8 cellular contexts compared by ENCODE assay signal in genomic region chr2:30072250-30072842, GRCh38.
DNase-seq lines count a peak whose midpoint lies in the region; ATAC-seq, FAIRE-seq and TF ChIP-seq lines count a peak whose summit lies in the region.

No MANE protein-coding gene starts in this region.

- no TSS peak for BruUV-seq in HepG2 (replicated peaks; lab: Mats Ljungman, UMichigan)

- no peak overlapping the region for H3K4me3 ChIP-seq in choroid plexus epithelial cell (ENCODE audit: low read depth, low read length)
- no peak overlapping the region for H3K4me3 ChIP-seq in HepG2 (replicated peaks in 1 of 3; ENCODE audit: insufficient read depth in 1 of 3, low read depth in 2 of 3, low read length in 3 of 3)

- POLR2A ChIA-PET in GM10248 (lab: Yijun Ruan, JAX), result no interaction called here
- POLR2A ChIA-PET in HepG2 (lab: Yijun Ruan, JAX), result no interaction called here

- CTCF ChIA-PET in GM10248 (lab: Yijun Ruan, JAX), result interaction anchor here (0.6 to 4.5 kb wide), 22 partner anchors 10 to 1117 kb away, joined by 3 to 71 read pairs (median 4); partner anchors contain the start of gene ALK
- CTCF ChIA-PET in HepG2 (lab: Yijun Ruan, JAX; ENCODE audit: low intra/inter-chr PET ratio, low total read pairs), result interaction anchor here (0.9 to 1.7 kb wide), 2 partner anchors 149 to 860 kb away, joined by 7 to 24 read pairs; no protein-coding TSS in a partner anchor

- no peak overlapping the region for H3K4me2 ChIP-seq in HepG2 (ENCODE audit: low read depth, low read length)

- no peak for TF ChIP-seq EP300 in HepG2 (IDR thresholded peaks at IDR 0.05; ENCODE audit: low read depth in 2 of 2, low read length in 2 of 2)
- TF ChIP-seq EP300 in HepG2 (CRISPR knock-in tag; IDR thresholded peaks at IDR 0.05; ENCODE audit: borderline replicate concordance), result no peak

- no peak overlapping the region for H3K9ac ChIP-seq in HepG2 (ENCODE audit: insufficient read depth, low read depth, low read length)

- no peak; the same call in 1 of the 2 replicates for TF ChIP-seq RAD21 in HepG2 (CRISPR knock-in tag; IDR thresholded peaks at IDR 0.05)

- peak; percentile 74 for TF ChIP-seq CTCF in GM10248 (IDR thresholded peaks at IDR 0.05; ENCODE audit: control extremely low read depth, extremely low read depth, low read depth, missing control alignments)
- peak; percentile 90 for TF ChIP-seq CTCF in choroid plexus epithelial cell (conservative IDR thresholded peaks at IDR 0.05; ENCODE audit: low read depth, low read length)
- peak; percentile 91 for TF ChIP-seq CTCF in HepG2 (CRISPR knock-in tag; IDR thresholded peaks at IDR 0.05)

- H3K36me3 ChIP-seq in HepG2 (replicated peaks in 1 of 2; ENCODE audit: control insufficient read depth in 1 of 2, insufficient read depth in 2 of 2, low read length in 2 of 2), result no peaks in the 10 kb centered on the region

- no peak for TF ChIP-seq POLR2A in HepG2 (IDR thresholded peaks at IDR 0.05; ENCODE audit: insufficient read depth in 1 of 2, low read depth in 2 of 2, low read length in 2 of 2)

- in situ Hi-C loops in HepG2 (cut with HindIII; ENCODE audit: extremely low pct_ligation_motif_present, low pct_unique_long_range_greater_than_20kb), result loop anchor here (5.0 to 25.0 kb wide), 3 partner anchors 150 to 1110 kb away; partner anchors contain the start of gene ALK

- ATAC-seq in HG03342 (IDR thresholded peaks at IDR 0.05; ENCODE audit: unreplicated experiment) (peak; percentile 74), HepG2 (peak; percentile 99), HG02970 (IDR thresholded peaks at IDR 0.05; ENCODE audit: low FRiP score, unreplicated experiment) (no peak)

- H3K9me3 ChIP-seq in HepG2 (ENCODE audit: low read length), result no peaks in the 10 kb centered on the region

- H4K20me1 ChIP-seq in HepG2 (ENCODE audit: insufficient read depth, low read length), result no peaks in the 10 kb centered on the region

- H3K27me3 ChIP-seq in HepG2 (ENCODE audit: control insufficient read depth in 1 of 2, insufficient read depth in 2 of 2, low read length in 2 of 2), result peaks cover 0 to 18% of the 10 kb centered on the region in 2 experiments; a peak in 2 of 5 replicates

- H3K27ac ChIP-seq in HepG2 (ENCODE audit: extremely low read length, insufficient read depth, low read length), result no peak overlapping the region

- peak; percentile 90 for FAIRE-seq in HepG2 (lab: Jason Lieb, UNC)

- DNase-seq in GM10248 (ENCODE audit: extremely low spot score) (peak; percentile 71), NCI-H510A treated with DMSO at 0.1 percent for 48 hours (lab: John Stamatoyannopoulos, UW) (peak; percentile 51), choroid plexus epithelial cell (ENCODE audit: low read depth) (peak; percentile 90), HepG2 (ENCODE audit: low spot score) (peak; percentile 70)
- peak; percentile 15 for DNase-seq in activated CD4-positive, alpha-beta T cell treated with anti-CD3 and anti-CD28 coated beads for 1 hour
- peak in 2 of 3 experiments; percentile 8 to 21 for DNase-seq in stimulated activated CD4-positive, alpha-beta T cell treated with anti-CD3 and anti-CD28 coated beads, TNF-alpha, amount 100 ng/mL, for 4 hours (ENCODE audit: low read depth in 3 of 3)

- no peaks in the 10 kb centered on the region for H3K79me2 ChIP-seq in HepG2 (ENCODE audit: insufficient read depth, low read length)

- WGBS in HepG2 (ENCODE audit: low lambda C conversion rate), result 9% methylated on average over 10 of the region's 10 CpGs

- H3K4me1 ChIP-seq in HepG2 (ENCODE audit: insufficient read depth, low read length), result no peaks in the 10 kb centered on the region

- H2AFZ ChIP-seq in HepG2 (ENCODE audit: low read length), result no peak overlapping the region

- intact Hi-C loops in HepG2 (cut with micrococcal nuclease; ENCODE audit: unreplicated experiment), result loop anchor here (5.0 kb wide), 1 partner anchor 860 kb away; no protein-coding TSS in a partner anchor

TF ChIP-seq in HepG2, 621 proteins besides CTCF, POLR2A, EP300 and RAD21:
- TF ChIP-seq STAG1 (CRISPR knock-in tag; IDR thresholded peaks at IDR 0.05) (peak; percentile 86), SMC3 (IDR thresholded peaks at IDR 0.05; ENCODE audit: low read length) (peak; percentile 71; the same call in 1 of the 2 replicates), XRCC5 (optimal IDR thresholded peaks at IDR 0.05; ENCODE audit: low read length) (peak; percentile 59), ZC3H4 (CRISPR knock-in tag; IDR thresholded peaks at IDR 0.05; ENCODE audit: borderline replicate concordance) (no peak), ZGPAT (CRISPR knock-in tag; IDR thresholded peaks at IDR 0.05) (no peak), SALL1 (CRISPR knock-in tag; IDR thresholded peaks at IDR 0.05) (0 out of 2 replicates have a peak, but pooled peaks have one; percentile 21), NR2F6 (IDR thresholded peaks at IDR 0.05) (no peak), NR2F6 (CRISPR knock-in tag; IDR thresholded peaks at IDR 0.05) (peak; percentile 15; the same call in 1 of the 2 replicates), TFAP4 (IDR thresholded peaks at IDR 0.05; ENCODE audit: borderline replicate concordance, low read depth) (no peak)

Comparison
In these comparisons a context has a peak if more than half of its experiments do, and no peak if none do; other contexts are left out.
1. DNase-seq: peak in every context shown above with its lines; median percentile 90 in choroid plexus epithelial cell; 71 in GM10248; 70 in HepG2; 51 in NCI-H510A treated with DMSO at 0.1 percent for 48 hours; 15 in activated CD4-positive, alpha-beta T cell treated with anti-CD3 and anti-CD28 coated beads for 1 hour; 14 in stimulated activated CD4-positive, alpha-beta T cell treated with anti-CD3 and anti-CD28 coated beads, TNF-alpha, amount 100 ng/mL, for 4 hours.